1 cellular context compared by ENCODE assay signal in genomic region chr11:14320020-14320419, GRCh38.
TF ChIP-seq lines count a peak whose summit lies in the region.

No MANE protein-coding gene starts in this region.

TF ChIP-seq in WTC11, 78 proteins besides CTCF, POLR2A, EP300 and RAD21 (continued from another document):
- TF ChIP-seq NR3C1 (CRISPR knock-in tag; conservative IDR thresholded peaks at IDR 0.05; ENCODE audit: low read depth), result no peak
- no peak for TF ChIP-seq STAT6 (CRISPR knock-in tag; conservative IDR thresholded peaks at IDR 0.05; ENCODE audit: low read depth)
- TF ChIP-seq E2F5 (CRISPR knock-in tag; IDR thresholded peaks at IDR 0.05), result no peak
